ENCODE assay signal across 8 cellular contexts in genomic region chr15:79896131-79896633, GRCh38. TPM values are rescaled to one million over a fixed set of nuclear protein-coding genes. Genes with fewer than 3 reads are reported as not detected.
A peak's percentile ranks its signal among the peaks of the same experiment; 100 is the strongest.
DNase-seq lines count a peak whose midpoint lies in the region; ATAC-seq and TF ChIP-seq lines count a peak whose summit lies in the region.

No MANE protein-coding gene starts in this region.

- no peaks in the 10 kb centered on the region for H3K9me3 ChIP-seq in mononuclear cell (ENCODE audit: low read depth, low read length)

- H3K27me3 ChIP-seq in mononuclear cell (ENCODE audit: insufficient read depth, low read length): no peaks in the 10 kb centered on the region

- H3K27me3 Mint-ChIP-seq in IgD-negative memory B cell: no peaks in the 10 kb centered on the region

- H3K4me1 Mint-ChIP-seq in IgD-negative memory B cell: peaks cover 25 to 44% (median 42%) of the 10 kb centered on the region in 3 donors

- peak overlapping the region; percentile 96 to 100 (median 97) for H3K27ac Mint-ChIP-seq in IgD-negative memory B cell

- H3K4me1 ChIP-seq in mononuclear cell (ENCODE audit: insufficient read depth, low read length): peaks cover 44% of the 10 kb centered on the region

- peaks cover 8% of the 10 kb centered on the region for H3K36me3 Mint-ChIP-seq in IgD-negative memory B cell

- peak overlapping the region; percentile 90 to 97 (median 96) for H3K4me3 Mint-ChIP-seq in IgD-negative memory B cell

- no peaks in the 10 kb centered on the region for H3K9me3 Mint-ChIP-seq in IgD-negative memory B cell

- peak; percentile 31 for ATAC-seq in GM19351 (IDR thresholded peaks at IDR 0.05; ENCODE audit: unreplicated experiment)

- DNase-seq in caudate nucleus (lab: John Stamatoyannopoulos, UW) (peak in 2 of 61 donors; percentile 54 to 68), NCI-H146 (lab: John Stamatoyannopoulos, UW) (no peak), GM19238 (ENCODE audit: insufficient read length, low spot score) (no peak), occipital lobe (lab: John Stamatoyannopoulos, UW) (no peak)

- H3K27ac ChIP-seq in C4-2B (peak overlapping the region; percentile 96), caudate nucleus (ENCODE audit: low read depth, low read length) (peak overlapping the region; percentile 97)

- TF ChIP-seq CTCF in C4-2B (conservative IDR thresholded peaks at IDR 0.05): no peak

- H3K4me3 ChIP-seq in mononuclear cell (ENCODE audit: low read length): peak overlapping the region; percentile 73

RNA-seq across cellular contexts. Expression of gene MTHFS, which starts 0.6 kb away (rescaled TPM):
- 61.3 TPM for polyA plus RNA-seq in IgD-negative memory B cell
- total RNA-seq in mononuclear cell (19.1 TPM), occipital lobe (5.5 TPM)
